10 cellular contexts compared by ENCODE assay signal in genomic region chr20:2210646-2211556, GRCh38.
A peak's percentile ranks its signal among the peaks of the same experiment; 100 is the strongest.
DNase-seq lines count a peak whose midpoint lies in the region; ATAC-seq, FAIRE-seq and TF ChIP-seq lines count a peak whose summit lies in the region.
"Had no signal": no experiment of that assay in that cellular context is flagged by ENCODE, and none has a peak within 500 bp of the region (broad histone marks: within the 10 kb centered on the region; RNA-seq: fewer than 3 reads in every experiment).

No MANE protein-coding gene starts in this region.

- TF ChIP-seq CTCF in fibroblast of villous mesenchyme (IDR thresholded peaks at IDR 0.05; ENCODE audit: insufficient read depth, low read depth, low read length) = no peak

- peak; percentile 44 for FAIRE-seq in GM12892 (lab: Jason Lieb, UNC)
- FAIRE-seq: RCC 7860 had no signal

- H3K4me3 ChIP-seq in fibroblast of villous mesenchyme (ENCODE audit: low read depth, low read length) = no peak overlapping the region
- H3K4me3 ChIP-seq: tibial artery had no signal

- intact Hi-C loops in posterior vena cava (cut with DNase I) = loop anchor here in 1 of 2 donors (2.0 to 10.0 kb wide), 2 partner anchors 66 to 224 kb away; no protein-coding TSS in a partner anchor

- DNase-seq in GM12892 (ENCODE audit: insufficient read length) (no peak), RKO (ENCODE audit: low spot score) (peak; percentile 90), fibroblast of villous mesenchyme (ENCODE audit: low read depth) (peak; percentile 51), posterior vena cava (ENCODE audit: low spot score) (peak; percentile 82), NCI-H2196 (lab: John Stamatoyannopoulos, UW; ENCODE audit: unreplicated experiment) (no peak), inferior parietal cortex (ENCODE audit: extremely low spot score) (no peak), NCI-H510A treated with DMSO at 0.1 percent for 48 hours (lab: John Stamatoyannopoulos, UW) (no peak)

- no peak for TF ChIP-seq POLR2A in GM12892 (IDR thresholded peaks at IDR 0.05; ENCODE audit: low read depth, low read length)

- no peak for ATAC-seq in GM21515 (IDR thresholded peaks at IDR 0.05; ENCODE audit: unreplicated experiment)

Comparison
In these comparisons a context has a peak if more than half of its experiments do, and no peak if none do; other contexts are left out.
1. DNase-seq: peak in RKO (single experiment), fibroblast of villous mesenchyme (single experiment) and posterior vena cava (single experiment); none in GM12892 (single experiment), NCI-H2196 (single experiment), inferior parietal cortex (single experiment) and NCI-H510A treated with DMSO at 0.1 percent for 48 hours (single experiment).